1 cellular context compared by ENCODE assay signal in genomic region chr7:141785711-141786552, GRCh38.
TF ChIP-seq lines count a peak whose summit lies in the region.

No MANE protein-coding gene starts in this region.

TF ChIP-seq in IMR-90, 13 proteins besides CTCF, POLR2A, EP300 and RAD21 (continued from another document):
- TF ChIP-seq RCOR1 (IDR thresholded peaks at IDR 0.05; ENCODE audit: insufficient replicate concordance, low read length) (no peak), MAZ (IDR thresholded peaks at IDR 0.05; ENCODE audit: borderline replicate concordance, low read depth, low read length) (no peak)
- TF ChIP-seq, protein P1, sequence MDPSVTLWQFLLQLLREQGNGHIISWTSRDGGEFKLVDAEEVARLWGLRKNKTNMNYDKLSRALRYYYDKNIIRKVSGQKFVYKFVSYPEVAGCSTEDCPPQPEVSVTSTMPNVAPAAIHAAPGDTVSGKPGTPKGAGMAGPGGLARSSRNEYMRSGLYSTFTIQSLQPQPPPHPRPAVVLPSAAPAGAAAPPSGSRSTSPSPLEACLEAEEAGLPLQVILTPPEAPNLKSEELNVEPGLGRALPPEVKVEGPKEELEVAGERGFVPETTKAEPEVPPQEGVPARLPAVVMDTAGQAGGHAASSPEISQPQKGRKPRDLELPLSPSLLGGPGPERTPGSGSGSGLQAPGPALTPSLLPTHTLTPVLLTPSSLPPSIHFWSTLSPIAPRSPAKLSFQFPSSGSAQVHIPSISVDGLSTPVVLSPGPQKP (IDR thresholded peaks at IDR 0.05; ENCODE audit: borderline replicate concordance, low read depth, low read length): no peak
